In the genomic region with DNA sequence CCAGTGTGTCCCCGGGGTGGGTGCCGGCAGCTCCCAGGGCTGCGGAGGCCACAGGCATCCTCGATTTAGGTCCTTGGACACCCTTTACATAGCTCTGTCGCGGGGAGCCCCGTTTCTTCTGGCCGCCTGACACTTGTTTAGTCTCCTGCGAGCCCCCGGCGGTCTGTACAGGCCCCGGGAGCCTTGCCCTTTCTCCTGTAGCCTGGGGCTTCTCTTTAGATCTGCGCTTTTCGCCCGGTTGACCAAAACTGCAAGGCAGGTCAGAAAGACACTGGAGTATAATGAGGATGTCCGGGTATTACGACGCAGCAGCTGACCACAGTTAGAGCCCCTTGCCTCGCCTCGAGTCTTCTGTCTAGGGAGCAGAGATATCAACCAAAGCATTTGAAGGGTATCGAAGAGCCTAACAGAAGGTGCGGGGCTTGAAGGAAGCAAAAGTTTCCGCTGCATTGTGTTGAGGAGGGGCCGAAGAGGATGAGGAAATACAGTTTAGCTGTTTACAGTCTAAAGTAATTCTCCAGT, we compare ENCODE assay signal across 6 cellular contexts. TPM values are rescaled to one million over a fixed set of nuclear protein-coding genes. Genes with fewer than 3 reads are reported as not detected.
DNase-seq lines count a peak whose midpoint lies in the region; ATAC-seq and TF ChIP-seq lines count a peak whose summit lies in the region.

No MANE protein-coding gene starts in this region.

- H3F3A ChIP-seq in neural cell (ENCODE audit: insufficient read depth, low read length, poor library complexity, severe bottlenecking): no peaks in the 10 kb centered on the region

- DNase-seq in Caco-2 (no peak), MCF 10A (ENCODE audit: unreplicated experiment) (peak; percentile 5), cerebellar cortex (ENCODE audit: low spot score) (no peak), SIG-M5 treated with dmso at 0.1 percent for 504 hours (lab: John Stamatoyannopoulos, UW; ENCODE audit: unreplicated experiment) (no peak)

- TF ChIP-seq EP300 in neural cell (conservative IDR thresholded peaks at IDR 0.05; ENCODE audit: poor library complexity, severe bottlenecking): no peak

- H3K9me2 ChIP-seq in neural cell (ENCODE audit: insufficient read depth, low read length): no peaks in the 10 kb centered on the region

- peak overlapping the region; percentile 75 for H3K9ac ChIP-seq in neural cell (ENCODE audit: low read length)

- intact Hi-C loops in Caco-2 (cut with micrococcal nuclease; ENCODE audit: unreplicated experiment): loop anchor here (1.0 kb wide), 1 partner anchor 45 kb away; the partner anchor contains the start of gene FUNDC2
- intact Hi-C loops in MCF 10A (cut with micrococcal nuclease): loop anchor here (2.0 kb wide), 1 partner anchor 45 kb away; the partner anchor contains the start of gene FUNDC2

- TF ChIP-seq CTCF in Caco-2 (IDR thresholded peaks at IDR 0.05; ENCODE audit: insufficient read depth in 1 of 2, low read depth in 1 of 2, low read length in 1 of 2, severe bottlenecking in 1 of 2, unreplicated experiment in 1 of 2) (no peak), MCF 10A (IDR thresholded peaks at IDR 0.05; ENCODE audit: unreplicated experiment) (no peak), neural cell (IDR thresholded peaks at IDR 0.05; ENCODE audit: poor library complexity, severe bottlenecking) (no peak)

- H2AFZ ChIP-seq in neural cell (ENCODE audit: low read depth, low read length): peak overlapping the region; percentile 69

- H4K20me1 ChIP-seq in neural cell (ENCODE audit: insufficient read depth): no peaks in the 10 kb centered on the region

- peaks cover 6% of the 10 kb centered on the region; the same call in 1 of the 2 replicates for H3K4me1 ChIP-seq in Caco-2

- peaks cover 3% of the 10 kb centered on the region for H3K79me2 ChIP-seq in neural cell (replicated peaks; ENCODE audit: insufficient read depth, low read length)

- H3K36me3 ChIP-seq in Caco-2 (ENCODE audit: control insufficient read depth, insufficient read depth, low read length): no peaks in the 10 kb centered on the region
- no peaks in the 10 kb centered on the region for H3K36me3 ChIP-seq in neural cell (ENCODE audit: insufficient read depth, low read length)

- H3K27me3 Mint-ChIP-seq in Caco-2 (ENCODE audit: insufficient read depth, unreplicated experiment) (no peaks in the 10 kb centered on the region), MCF 10A (ENCODE audit: insufficient read depth, unreplicated experiment) (peaks cover 36% of the 10 kb centered on the region)

- H3K9me3 ChIP-seq in Caco-2: no peaks in the 10 kb centered on the region
- no peaks in the 10 kb centered on the region for H3K9me3 ChIP-seq in neural cell (ENCODE audit: low read length)

- H3K27ac Mint-ChIP-seq in Caco-2 (ENCODE audit: unreplicated experiment) (peak overlapping the region; percentile 90), MCF 10A (ENCODE audit: low read depth, unreplicated experiment) (peak overlapping the region; percentile 65)

- H3K4me2 ChIP-seq in neural cell (ENCODE audit: low read length): no peak overlapping the region

- H3K4me3 Mint-ChIP-seq in Caco-2 (ENCODE audit: unreplicated experiment) (peak overlapping the region; percentile 89), MCF 10A (ENCODE audit: unreplicated experiment) (peak overlapping the region; percentile 83)

- H3K4me3 ChIP-seq in Caco-2 (ENCODE audit: low read depth, low read length) (peak overlapping the region; percentile 57), neural cell (ENCODE audit: low read length) (peak overlapping the region; percentile 76)

- TF ChIP-seq RAD21 in neural cell (conservative IDR thresholded peaks at IDR 0.05): no peak

- peak overlapping the region; percentile 71 for H3K27ac ChIP-seq in neural cell (ENCODE audit: low read length)

- H3K4me1 Mint-ChIP-seq in Caco-2 (ENCODE audit: low read depth, unreplicated experiment) (peaks cover 7% of the 10 kb centered on the region), MCF 10A (ENCODE audit: insufficient read depth, unreplicated experiment) (peaks cover 30% of the 10 kb centered on the region)

- H3K27me3 ChIP-seq in Caco-2 (replicated peaks; ENCODE audit: control insufficient read depth, insufficient read depth, low read length) (no peaks in the 10 kb centered on the region), neural cell (ENCODE audit: insufficient read depth, low read depth, low read length) (no peaks in the 10 kb centered on the region)

- ATAC-seq in HG02981 (IDR thresholded peaks at IDR 0.05; ENCODE audit: unreplicated experiment): peak; percentile 8

- BruUV-seq in Caco-2 (replicated peaks; lab: Mats Ljungman, UMichigan): TSS peak; percentile 61
- TSS peak; percentile 45 for BruUV-seq in MCF 10A (replicated peaks; lab: Mats Ljungman, UMichigan)

- H3K9me3 Mint-ChIP-seq in Caco-2 (ENCODE audit: unreplicated experiment) (no peaks in the 10 kb centered on the region), MCF 10A (ENCODE audit: unreplicated experiment) (no peaks in the 10 kb centered on the region)

- POLR2A ChIA-PET in Caco-2 (lab: Charles Lee) (interaction anchor here (1.5 kb wide), 1 partner anchor 45 kb away, joined by 4 read pairs; the partner anchor contains the start of gene FUNDC2), MCF 10A (lab: Yijun Ruan, JAX) (interaction anchor here (0.6 to 1.9 kb wide), 5 partner anchors 9 to 172 kb away, joined by 3 to 16 read pairs (median 4); partner anchors contain the start of gene FUNDC2)

- peaks cover 24% of the 10 kb centered on the region for H3K36me3 Mint-ChIP-seq in Caco-2 (ENCODE audit: insufficient read depth, unreplicated experiment)
- H3K36me3 Mint-ChIP-seq in MCF 10A (ENCODE audit: insufficient read depth, unreplicated experiment): peaks cover 16% of the 10 kb centered on the region

- CTCF ChIA-PET in Caco-2 (lab: Charles Lee) (no interaction called here), MCF 10A (lab: Yijun Ruan, JAX) (interaction anchor here (0.6 kb wide), 2 partner anchors 29 to 90 kb away, joined by 3 read pairs; no protein-coding TSS in a partner anchor)

TF ChIP-seq in neural cell, 6 proteins besides CTCF, POLR2A, EP300 and RAD21:
- TF ChIP-seq MXI1 (conservative IDR thresholded peaks at IDR 0.05; ENCODE audit: poor library complexity, severe bottlenecking) (peak; percentile 2), EZH2 (IDR thresholded peaks at IDR 0.05; ENCODE audit: borderline replicate concordance, insufficient read depth, low read length, poor library complexity, severe bottlenecking) (no peak)

RNA-seq across cellular contexts. Expression of gene BRCC3, which starts 0.4 kb away (rescaled TPM):
- total RNA-seq in Caco-2 (2022) (30.4 and 32.3 TPM in 2 replicates), MCF 10A (2022) (21.1 and 22.9 TPM in 2 replicates)
- polyA plus RNA-seq in neural cell: 17.2 and 28.1 TPM in 2 replicates
- 28.5 and 30.9 TPM in 2 replicates for polyA minus RNA-seq in neural cell

RNA-seq across cellular contexts. Expression of gene CMC4, which starts 0.8 kb away (rescaled TPM):
- total RNA-seq in Caco-2 (2022): 1.7 and 1.8 TPM in 2 replicates
- 8.0 and 10.1 TPM in 2 replicates for total RNA-seq in MCF 10A (2022)
- polyA plus RNA-seq in neural cell: 15.7 and 16.4 TPM in 2 replicates
- 5.4 and 7.5 TPM in 2 replicates for polyA minus RNA-seq in neural cell

RNA-seq across cellular contexts. Expression of gene MTCP1, which starts 0.8 kb away (rescaled TPM):
- total RNA-seq in Caco-2 (2022) (11.3 and 11.7 TPM in 2 replicates), MCF 10A (2022) (21.3 and 32.2 TPM in 2 replicates)
- polyA plus RNA-seq in neural cell: 1.1 and 2.4 TPM in 2 replicates
- 1.0 and 3.2 TPM in 2 replicates for polyA minus RNA-seq in neural cell

RNA-seq across cellular contexts. Expression of gene FUNDC2, which starts 45.1 kb away (rescaled TPM):
- total RNA-seq in Caco-2 (2022): 47.3 and 52.9 TPM in 2 replicates
- 54.8 and 70.2 TPM in 2 replicates for total RNA-seq in MCF 10A (2022)
- 139 and 141 TPM in 2 replicates for polyA plus RNA-seq in neural cell
- polyA minus RNA-seq in neural cell: 37.3 and 48.6 TPM in 2 replicates

RNA-seq across cellular contexts. Expression of gene F8, which starts 49.2 kb away (rescaled TPM):
- 0.20 and 0.32 TPM in 2 replicates for total RNA-seq in Caco-2 (2022)
- 5.3 and 6.1 TPM in 2 replicates for total RNA-seq in MCF 10A (2022)
- 2.1 TPM in 2 replicates for polyA plus RNA-seq in neural cell
- polyA minus RNA-seq in neural cell: 3.2 and 4.1 TPM in 2 replicates
